In genomic region chr12:507261-507853, GRCh38 we compare ENCODE assay signal across 19 cellular contexts. TPM values are rescaled to one million over a fixed set of nuclear protein-coding genes. Genes with fewer than 3 reads are reported as not detected.
DNase-seq lines count a peak whose midpoint lies in the region; ATAC-seq and TF ChIP-seq lines count a peak whose summit lies in the region.
"Had no signal": no experiment of that assay in that cellular context is flagged by ENCODE, and none has a peak within 500 bp of the region (broad histone marks: within the 10 kb centered on the region; RNA-seq: fewer than 3 reads in every experiment).

No MANE protein-coding gene starts in this region.

- H3K4me3 Mint-ChIP-seq in progenitor cell of endocrine pancreas (ENCODE audit: low read depth), result no peak overlapping the region

- no peaks in the 10 kb centered on the region for H3K9me3 Mint-ChIP-seq in progenitor cell of endocrine pancreas (ENCODE audit: low read depth)

- DNase-seq in DMS53 (lab: John Stamatoyannopoulos, UW) (peak; percentile 79), DMS53 treated with DMSO at 0.1 percent for 48 hours (lab: John Stamatoyannopoulos, UW; ENCODE audit: unreplicated experiment) (no peak), LoVo (ENCODE audit: low spot score) (peak; percentile 42), left colon (peak; percentile 43 to 46), progenitor cell of endocrine pancreas (ENCODE audit: low spot score, unreplicated experiment) (no peak), omental fat pad (ENCODE audit: low spot score) (no peak)
- no peak for DNase-seq in activated naive CD4-positive, alpha-beta T cell (lab: John Stamatoyannopoulos, UW)
- DNase-seq: AML-193, GDM1, GM23248, NCI-H1417 treated with DMSO at 0.1 percent for 48 hours, NCI-H187 treated with DMSO at 0.1 percent for 48 hours, NCI-H226, NCI-H524, PC-3, RPMI8226, SIG-M5 had no signal

- no peak for TF ChIP-seq CTCF in progenitor cell of endocrine pancreas (IDR thresholded peaks at IDR 0.05; ENCODE audit: unreplicated experiment)
- TF ChIP-seq CTCF in omental fat pad (IDR thresholded peaks at IDR 0.05), result no peak

- ATAC-seq in left colon, result peak; percentile 9
- ATAC-seq in HG02981 (IDR thresholded peaks at IDR 0.05; ENCODE audit: unreplicated experiment), result no peak
- ATAC-seq in omental fat pad (ENCODE audit: low FRiP score), result no peak
- ATAC-seq: HCT116, PC-3 had no signal

- peaks cover 2% of the 10 kb centered on the region for H3K36me3 Mint-ChIP-seq in progenitor cell of endocrine pancreas (ENCODE audit: insufficient read depth)

- no peaks in the 10 kb centered on the region for H3K27me3 Mint-ChIP-seq in progenitor cell of endocrine pancreas

- intact Hi-C loops in left colon (cut with DNase I, micrococcal nuclease), result loop anchor here in 1 of 2 donors (10.0 kb wide), 1 partner anchor 53 kb away; the partner anchor contains the start of gene B4GALNT3

- H3K27ac Mint-ChIP-seq in progenitor cell of endocrine pancreas, result peak overlapping the region; percentile 10

- peaks cover 55% of the 10 kb centered on the region for H3K4me1 Mint-ChIP-seq in progenitor cell of endocrine pancreas (ENCODE audit: low read depth)

RNA-seq across cellular contexts. Expression of gene B4GALNT3, which starts 47.6 kb away (rescaled TPM):
- total RNA-seq in left colon (100 to 1,000 TPM; 131 to 143 TPM), progenitor cell of endocrine pancreas (58.3 and 67.0 TPM in 2 replicates), omental fat pad (under 1 TPM in 3 of 4 donors, not detected in 1; 0.13 to 0.60 (median 0.28) TPM)

Comparison
In these comparisons a context has a peak if more than half of its experiments do, and no peak if none do; other contexts are left out.
1. DNase-seq: peak in DMS53 (single experiment), LoVo (single experiment) and left colon (2 of 2); none in DMS53 treated with DMSO at 0.1 percent for 48 hours (single experiment), progenitor cell of endocrine pancreas (single experiment), activated naive CD4-positive, alpha-beta T cell (0 of 4) and omental fat pad (single experiment).
2. RNA of gene B4GALNT3, which starts 47.6 kb away (total RNA-seq): 131 to 143 TPM in left colon and 58.3 to 67.0 TPM in progenitor cell of endocrine pancreas; 0.13 to 0.60 TPM in omental fat pad; every median in the first group is over 10 times any median in the second.